ENCODE assay signal across 18 cellular contexts in the genomic region with DNA sequence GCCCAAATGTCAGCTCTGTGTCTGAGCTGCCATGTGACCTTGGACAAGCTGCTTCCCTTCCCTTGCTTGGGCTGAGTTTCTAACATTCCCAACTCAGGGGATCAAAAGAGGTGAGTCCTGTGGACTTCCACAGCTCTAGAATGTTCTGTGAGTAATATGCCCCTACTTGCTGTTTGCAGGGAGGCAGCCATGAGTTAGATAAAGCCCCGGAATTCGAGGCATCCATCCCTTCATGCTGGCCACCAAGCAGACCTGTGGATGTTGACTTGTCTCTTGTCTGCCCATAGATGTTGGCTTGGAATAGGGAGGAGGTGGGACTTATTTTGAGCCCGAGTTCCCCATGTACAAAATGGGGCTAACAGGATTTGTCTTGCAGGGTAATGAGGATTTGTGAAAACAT.
"Had no signal": no experiment of that assay in that cellular context is flagged by ENCODE, and none has a peak within 500 bp of the region (broad histone marks: within the 10 kb centered on the region; RNA-seq: fewer than 3 reads in every experiment).

No MANE protein-coding gene starts in this region.

- H3K4me3 ChIP-seq: ascending aorta, coronary artery, gastrocnemius medialis, prostate gland, right lobe of liver, thyroid gland, vagina had no signal

- DNase-seq: activated CD4-positive, alpha-beta T cell treated with anti-CD3 and anti-CD28 coated beads for 1 hour; activated CD8-positive, alpha-beta memory T cell treated with anti-CD3 and anti-CD28 coated beads, Interleukin-2, amount 50 U/mL, for 48 hours; activated CD8-positive, alpha-beta T cell treated with anti-CD3 and anti-CD28 coated beads, Interleukin-2, amount 10 ng/mL, durations not matched to agents 7 days and 5 days; activated naive CD4-positive, alpha-beta T cell treated with Interleukin-2 at 50 U/mL for 16 hours; activated naive CD8-positive, alpha-beta T cell treated with anti-CD3 and anti-CD28 coated beads, Interleukin-2, amount 50 U/mL, for 24 hours; effector CD8-positive, alpha-beta T cell; gastrocnemius medialis; stimulated activated CD4-positive, alpha-beta T cell treated with anti-CD3 and anti-CD28 coated beads, Interleukin-12 subunit alpha, Interleukin-12 subunit beta, amount 100 ng/mL, for 4 hours; stimulated activated CD4-positive, alpha-beta T cell treated with anti-CD3 and anti-CD28 coated beads, Interleukin-4, amount 100 ng/mL, for 1 hour had no signal

- H3K27ac Mint-ChIP-seq: activated CD8-positive, alpha-beta T cell treated with anti-CD3 and anti-CD28 coated beads, Interleukin-2, amount 10 ng/mL, durations not matched to agents 7 days and 5 days; activated naive CD8-positive, alpha-beta T cell treated with anti-CD3 and anti-CD28 coated beads, Interleukin-2, amount 50 U/mL, for 24 hours had no signal

- H3K27ac ChIP-seq: epithelial cell of prostate, gastrocnemius medialis, neutrophil, right lobe of liver had no signal

- H3K4me3 Mint-ChIP-seq: activated CD8-positive, alpha-beta T cell treated with anti-CD3 and anti-CD28 coated beads, Interleukin-2, amount 10 ng/mL, durations not matched to agents 7 days and 5 days; activated naive CD8-positive, alpha-beta T cell treated with anti-CD3 and anti-CD28 coated beads, Interleukin-2, amount 50 U/mL, for 24 hours; mesothelial cell of epicardium had no signal

- H3K9me3 ChIP-seq: ascending aorta, gastrocnemius medialis, neutrophil, prostate gland, right lobe of liver, thyroid gland, vagina had no signal

- H3K9me3 Mint-ChIP-seq: activated naive CD8-positive, alpha-beta T cell treated with anti-CD3 and anti-CD28 coated beads, Interleukin-2, amount 50 U/mL, for 24 hours; mesothelial cell of epicardium had no signal

- H3K27me3 Mint-ChIP-seq: activated naive CD8-positive, alpha-beta T cell treated with anti-CD3 and anti-CD28 coated beads, Interleukin-2, amount 50 U/mL, for 24 hours had no signal

- H3K36me3 ChIP-seq: ascending aorta, gastrocnemius medialis, neutrophil, prostate gland, right lobe of liver, thyroid gland, vagina had no signal

- H3K27me3 ChIP-seq: ascending aorta, gastrocnemius medialis, neutrophil, right lobe of liver, thyroid gland, vagina had no signal
